ENCODE assay signal across 20 cellular contexts in the genomic region with DNA sequence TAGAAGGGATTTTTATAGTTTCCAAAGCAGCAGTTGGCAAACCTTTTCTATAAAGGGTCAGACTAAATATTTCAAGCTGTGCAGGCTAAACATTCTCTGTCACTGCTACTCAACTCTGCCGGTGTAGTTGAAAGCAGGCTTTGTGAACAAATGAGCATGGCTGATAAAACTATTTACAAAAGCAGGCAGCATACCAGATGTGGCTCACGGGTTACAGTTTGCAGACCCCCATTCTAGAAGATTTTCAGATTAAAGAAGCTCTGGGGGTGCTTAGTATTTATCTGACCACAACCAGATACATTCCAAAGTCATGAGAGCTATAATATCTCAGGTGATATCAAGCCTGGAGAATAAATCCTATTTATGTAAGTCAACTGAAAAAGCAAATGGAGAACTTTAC.
"Had no signal": no experiment of that assay in that cellular context is flagged by ENCODE, and none has a peak within 500 bp of the region (broad histone marks: within the 10 kb centered on the region; RNA-seq: fewer than 3 reads in every experiment).

No MANE protein-coding gene starts in this region.

- H3K4me3 ChIP-seq: body of pancreas, lower lobe of right lung, prostate gland, skin epidermis, tibial artery, uterus had no signal

- ATAC-seq: activated CD4-positive, alpha-beta T cell treated with anti-CD3 and anti-CD28 coated beads for 36 hours; body of pancreas; left colon; lower lobe of right lung; right cardiac atrium; stimulated activated naive CD8-positive, alpha-beta T cell treated with anti-CD3 and anti-CD28 coated beads, Interleukin-15, Interleukin-2, amounts not matched to agents 100 U/mL and 50 U/mL, for 24 hours had no signal

- H3K36me3 ChIP-seq: lower lobe of right lung, prostate gland, tibial artery, uterus, WERI-Rb-1 had no signal

- H3K9me3 ChIP-seq: body of pancreas, lower lobe of right lung, prostate gland, uterus had no signal

- DNase-seq: activated CD4-positive, alpha-beta T cell treated with anti-CD3 and anti-CD28 coated beads for 36 hours; activated CD4-positive, alpha-beta T cell treated with anti-CD3 and anti-CD28 coated beads, Interleukin-2, amount 50 U/mL, for 48 hours; activated gamma-delta T cell treated with Interleukin-2 at 50 U/mL for 16 hours; activated T-cell treated with anti-CD3 and anti-CD28 coated beads for 4 hours; amygdala; body of pancreas; foreskin fibroblast; hippocampal formation; left colon; lower lobe of right lung; midbrain; right cardiac atrium; stimulated activated naive CD8-positive, alpha-beta T cell treated with anti-CD3 and anti-CD28 coated beads, Interleukin-15, Interleukin-2, amounts not matched to agents 100 U/mL and 50 U/mL, for 24 hours; substantia nigra; tibial artery; uterus; WERI-Rb-1 had no signal

- H3K27ac ChIP-seq: body of pancreas, epithelial cell of prostate, lower lobe of right lung, prostate gland, skin epidermis, tibial artery, uterus, WERI-Rb-1 had no signal

- H3K4me1 ChIP-seq: body of pancreas, lower lobe of right lung, prostate gland, tibial artery, uterus had no signal
